ENCODE assay signal across 8 cellular contexts in the genomic region with DNA sequence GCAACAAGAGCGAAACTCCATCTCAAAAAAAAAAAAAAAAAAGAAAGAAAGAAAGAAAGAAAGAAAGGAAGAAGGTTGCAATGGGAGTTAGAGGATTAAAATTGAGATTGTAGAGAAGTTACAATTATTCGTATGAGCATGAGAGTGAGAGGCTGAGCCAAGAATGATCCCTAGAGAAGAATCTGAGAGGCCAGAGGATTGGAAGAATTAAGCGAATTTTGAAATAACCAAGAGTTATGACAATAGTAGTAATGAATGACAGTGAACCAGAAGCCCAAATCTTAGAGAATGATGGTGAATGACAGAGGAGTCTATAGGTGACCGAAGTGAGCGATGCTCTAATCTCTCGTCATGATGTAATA. TPM values are rescaled to one million over a fixed set of nuclear protein-coding genes. Genes with fewer than 3 reads are reported as not detected.
DNase-seq lines count a peak whose midpoint lies in the region; ATAC-seq, FAIRE-seq and TF ChIP-seq lines count a peak whose summit lies in the region.

No MANE protein-coding gene starts in this region.

- ATAC-seq in GM21619 (IDR thresholded peaks at IDR 0.05; ENCODE audit: unreplicated experiment) (no peak), HG03571 (IDR thresholded peaks at IDR 0.05; ENCODE audit: unreplicated experiment) (no peak)

- H3K9me3 Mint-ChIP-seq in activated naive CD8-positive, alpha-beta T cell (ENCODE audit: low read depth): no peaks in the 10 kb centered on the region

- WGBS in stomach, 5 donors: 5 to 14% (median 9%) methylated on average over 5 to 6 of the region's 6 CpGs

- H3K9me3 ChIP-seq in stomach: no peaks in the 10 kb centered on the region

- no peaks in the 10 kb centered on the region for H3K36me3 Mint-ChIP-seq in activated naive CD8-positive, alpha-beta T cell

- FAIRE-seq in GM19239 (lab: Jason Lieb, UNC): no peak

- intact Hi-C loops in stomach (cut with DNase I; ENCODE audit: low total_unique reads): no loop called here

- H3K27ac Mint-ChIP-seq in activated naive CD8-positive, alpha-beta T cell: peak overlapping the region; percentile 84

- no peaks in the 10 kb centered on the region for H3K27me3 ChIP-seq in stomach

- H3K36me3 ChIP-seq in stomach: peaks cover 0 to 7% (median 2%) of the 10 kb centered on the region in 4 donors

- peak overlapping the region; percentile 85 for H3K4me3 Mint-ChIP-seq in activated naive CD8-positive, alpha-beta T cell

- peak overlapping the region in 4 of 5 donors; percentile 86 to 94 (median 90) for H3K27ac ChIP-seq in stomach

- peaks cover 33% of the 10 kb centered on the region for H3K4me1 Mint-ChIP-seq in activated naive CD8-positive, alpha-beta T cell (ENCODE audit: low read depth)

- no peak for DNase-seq in HFF-Myc (ENCODE audit: extremely low read depth, low read depth)
- no peak for DNase-seq in stomach
- no peak for DNase-seq in COR-L47 (lab: John Stamatoyannopoulos, UW)
- no peak for DNase-seq in GM19239 (ENCODE audit: insufficient read length, low spot score)

- no peaks in the 10 kb centered on the region for H3K27me3 Mint-ChIP-seq in activated naive CD8-positive, alpha-beta T cell

- TF ChIP-seq POLR2A in stomach (IDR thresholded peaks at IDR 0.05): no peak

- H3K4me3 ChIP-seq in HFF-Myc (replicated peaks; ENCODE audit: low read depth, low read length) (peak overlapping the region; percentile 87), iPS-11a (ENCODE audit: low read depth, low read length) (peak overlapping the region; percentile 24), stomach (peak overlapping the region; percentile 65 to 98 (median 93))

- TF ChIP-seq CTCF in HFF-Myc (IDR thresholded peaks at IDR 0.05; ENCODE audit: low read depth, low read length, missing control alignments) (no peak), stomach (IDR thresholded peaks at IDR 0.05) (no peak)

- H3K4me1 ChIP-seq in stomach: peaks cover 13 to 34% (median 27%) of the 10 kb centered on the region in 4 donors

- TF ChIP-seq EP300 in stomach (IDR thresholded peaks at IDR 0.05): no peak

RNA-seq across cellular contexts. Expression of gene ZYG11B, which starts 0.4 kb away (rescaled TPM):
- 10 to 100 TPM in 4 of 5 donors, 1 to 10 TPM in 1; 8.7 to 56.9 (median 29.8) TPM for total RNA-seq in stomach
- polyA plus RNA-seq in stomach: 1 to 10 TPM; 3.5 to 5.3 (median 3.8) TPM

RNA-seq across cellular contexts. Expression of gene COA7, which starts 27.7 kb away (rescaled TPM):
- total RNA-seq in stomach: 10 to 100 TPM in 1 of 5 donors, 1 to 10 TPM in 3, not detected in 1; 6.7 to 12.2 (median 8.9) TPM
- polyA plus RNA-seq in stomach: 1 to 10 TPM; 5.4 to 7.3 (median 6.0) TPM

Comparison
In these comparisons a context has a peak if more than half of its experiments do, and no peak if none do; other contexts are left out.
1. H3K4me3 ChIP-seq: peak in every context shown above with its lines; median percentile 93 in stomach; 87 in HFF-Myc; 24 in iPS-11a.